Comparison of ENCODE assay signal across 24 cellular contexts in genomic region chr6:8731874-8732273, GRCh38.
DNase-seq lines count a peak whose midpoint lies in the region; ATAC-seq and TF ChIP-seq lines count a peak whose summit lies in the region.
"Had no signal": no experiment of that assay in that cellular context is flagged by ENCODE, and none has a peak within 500 bp of the region (broad histone marks: within the 10 kb centered on the region; RNA-seq: fewer than 3 reads in every experiment).

No MANE protein-coding gene starts in this region.

- ATAC-seq in GM18907 (IDR thresholded peaks at IDR 0.05; ENCODE audit: unreplicated experiment) (peak; percentile 69), GM21723 (IDR thresholded peaks at IDR 0.05; ENCODE audit: unreplicated experiment) (peak; percentile 71), right cardiac atrium (no peak)
- ATAC-seq: naive thymus-derived CD4-positive, alpha-beta T cell; stimulated activated naive CD8-positive, alpha-beta T cell treated with anti-CD3 and anti-CD28 coated beads, Interleukin-15, Interleukin-2, amounts not matched to agents 100 U/mL and 50 U/mL, for 24 hours had no signal

- no peaks in the 10 kb centered on the region for H3F3A ChIP-seq in SK-N-SH (replicated peaks; ENCODE audit: insufficient read depth)

- H3K36me3 ChIP-seq in SK-N-SH (replicated peaks in 1 of 2; ENCODE audit: control insufficient read depth in 1 of 2, insufficient read depth in 2 of 2, low read length in 1 of 2) = no peaks in the 10 kb centered on the region
- H3K36me3 ChIP-seq: SJCRH30, tibial nerve had no signal

- peak overlapping the region; percentile 68 for H3K27ac Mint-ChIP-seq in nephron progenitor cell
- H3K27ac Mint-ChIP-seq: activated CD4-positive, alpha-beta memory T cell treated with anti-CD3 and anti-CD28 coated beads, Interleukin-2, amount 10 ng/mL, durations not matched to agents 7 days and 5 days; activated naive CD4-positive, alpha-beta T cell treated with anti-CD3 and anti-CD28 coated beads for 36 hours; memory B cell; naive thymus-derived CD4-positive, alpha-beta T cell had no signal

- DNase-seq in M059J (ENCODE audit: low read depth) (peak; percentile 21), nephron progenitor cell (no peak), SK-N-SH (no peak), CD1c-positive myeloid dendritic cell (ENCODE audit: extremely low spot score) (no peak), right cardiac atrium (no peak)
- DNase-seq: activated CD4-positive, alpha-beta memory T cell treated with anti-CD3 and anti-CD28 coated beads, Interleukin-2, amount 10 ng/mL, durations not matched to agents 7 days and 5 days; activated CD4-positive, CD25-positive, alpha-beta regulatory T cell; activated naive CD4-positive, alpha-beta T cell treated with anti-CD3 and anti-CD28 coated beads for 36 hours; activated T-cell treated with anti-CD3 and anti-CD28 coated beads, Interleukin-2, amount 50 U/mL, for 1 hour; AML-193; anterior cingulate cortex; caudate nucleus; H7; kidney glomerular epithelial cell; naive thymus-derived CD4-positive, alpha-beta T cell; NCI-H1092 treated with DMSO at 0.1 percent for 48 hours; NCI-H510A treated with DMSO at 0.1 percent for 48 hours; SJCRH30; stimulated activated CD4-positive, alpha-beta T cell treated with anti-CD3 and anti-CD28 coated beads, Interleukin-2, amount 100 ng/mL, for 24 hours; stimulated activated naive CD8-positive, alpha-beta T cell treated with anti-CD3 and anti-CD28 coated beads, Interleukin-15, Interleukin-2, amounts not matched to agents 100 U/mL and 50 U/mL, for 24 hours had no signal

- H3K27ac ChIP-seq in SK-N-SH (ENCODE audit: low read depth in 2 of 2, low read length in 1 of 2) (no peak overlapping the region), right cardiac atrium (ENCODE audit: low read length) (no peak overlapping the region)
- H3K27ac ChIP-seq: SJCRH30, tibial nerve had no signal

- H3K4me3 ChIP-seq in SK-N-SH (ENCODE audit: low read depth in 2 of 2, low read length in 1 of 2) (no peak overlapping the region), right cardiac atrium (ENCODE audit: low read length) (no peak overlapping the region)
- H3K4me3 ChIP-seq: SJCRH30, tibial nerve had no signal

- no peak overlapping the region for H3K9ac ChIP-seq in SK-N-SH

- H3K9me3 Mint-ChIP-seq in nephron progenitor cell = no peaks in the 10 kb centered on the region
- H3K9me3 Mint-ChIP-seq: memory B cell had no signal

- no peaks in the 10 kb centered on the region; a peak in 1 of 4 replicates for H3K4me1 ChIP-seq in SK-N-SH (ENCODE audit: control insufficient read depth in 1 of 2, insufficient read depth in 2 of 2, low read depth in 1 of 2, low read length in 1 of 2)
- H3K4me1 ChIP-seq in right cardiac atrium (ENCODE audit: control insufficient read depth, insufficient read depth, low read length) = no peaks in the 10 kb centered on the region
- H3K4me1 ChIP-seq: SJCRH30, tibial nerve had no signal

- no peaks in the 10 kb centered on the region for H4K20me1 ChIP-seq in SK-N-SH (ENCODE audit: insufficient read depth)

- no peak for TF ChIP-seq CTCF in nephron progenitor cell (IDR thresholded peaks at IDR 0.05)
- no peak for TF ChIP-seq CTCF in SK-N-SH (IDR thresholded peaks at IDR 0.05)

- 0 out of 2 replicates have a peak, but pooled peaks cover 3% of the 10 kb centered on the region for H3K9me2 ChIP-seq in SK-N-SH

- no peak for TF ChIP-seq RAD21 in SK-N-SH (IDR thresholded peaks at IDR 0.05; ENCODE audit: low read length)

- H3K79me2 ChIP-seq in SK-N-SH (ENCODE audit: insufficient read depth) = no peaks in the 10 kb centered on the region

- H3K4me2 ChIP-seq in SK-N-SH = no peak overlapping the region

- H3K36me3 Mint-ChIP-seq in nephron progenitor cell (ENCODE audit: low read depth) = no peaks in the 10 kb centered on the region
- H3K36me3 Mint-ChIP-seq: memory B cell had no signal

- no peak overlapping the region for H3K4me3 Mint-ChIP-seq in nephron progenitor cell
- H3K4me3 Mint-ChIP-seq: activated CD4-positive, alpha-beta memory T cell treated with anti-CD3 and anti-CD28 coated beads, Interleukin-2, amount 10 ng/mL, durations not matched to agents 7 days and 5 days; activated naive CD4-positive, alpha-beta T cell treated with anti-CD3 and anti-CD28 coated beads for 36 hours; memory B cell; naive thymus-derived CD4-positive, alpha-beta T cell had no signal

- POLR2A ChIA-PET in SK-N-SH (lab: Yijun Ruan, JAX) = no interaction called here

- no peak for TF ChIP-seq EP300 in SK-N-SH (IDR thresholded peaks at IDR 0.05; ENCODE audit: borderline replicate concordance in 1 of 2, low read depth in 1 of 2, low read length in 1 of 2)

- H3K27me3 Mint-ChIP-seq in nephron progenitor cell (ENCODE audit: low read depth, poor library complexity) = peaks cover 8% of the 10 kb centered on the region
- H3K27me3 Mint-ChIP-seq: activated CD4-positive, alpha-beta memory T cell treated with anti-CD3 and anti-CD28 coated beads, Interleukin-2, amount 10 ng/mL, durations not matched to agents 7 days and 5 days had no signal

- peaks cover 20% of the 10 kb centered on the region for H3K4me1 Mint-ChIP-seq in nephron progenitor cell
- H3K4me1 Mint-ChIP-seq: activated CD4-positive, alpha-beta memory T cell treated with anti-CD3 and anti-CD28 coated beads, Interleukin-2, amount 10 ng/mL, durations not matched to agents 7 days and 5 days had no signal

- 50% methylated on average over 2 of the region's 2 CpGs for WGBS in SK-N-SH (ENCODE audit: low lambda C conversion rate)
- WGBS in right cardiac atrium = 68% methylated on average over 2 of the region's 2 CpGs

- intact Hi-C loops in right cardiac atrium (cut with DNase I) = no loop called here

- no peak overlapping the region for H2AFZ ChIP-seq in SK-N-SH (ENCODE audit: low read depth)

- H3K9me3 ChIP-seq in SK-N-SH (no peaks in the 10 kb centered on the region), right cardiac atrium (ENCODE audit: control insufficient read depth, low read length) (no peaks in the 10 kb centered on the region)
- H3K9me3 ChIP-seq: SJCRH30, tibial nerve had no signal

- CTCF ChIA-PET in SK-N-SH (lab: Yijun Ruan, JAX) = interaction anchor here (0.6 kb wide), 1 partner anchor 223 kb away, joined by 3 read pairs; no protein-coding TSS in a partner anchor

- H3K27me3 ChIP-seq in SK-N-SH (ENCODE audit: insufficient read depth) (no peaks in the 10 kb centered on the region), right cardiac atrium (ENCODE audit: control insufficient read depth, insufficient read depth) (no peaks in the 10 kb centered on the region)
- H3K27me3 ChIP-seq: SJCRH30, tibial nerve had no signal

TF ChIP-seq in SK-N-SH, 30 proteins besides CTCF, POLR2A, EP300 and RAD21:
- TF ChIP-seq FOXJ3 (CRISPR knock-in tag; IDR thresholded peaks at IDR 0.05) (no peak), FOSL2 (IDR thresholded peaks at IDR 0.05; ENCODE audit: borderline replicate concordance, low read depth) (no peak), GATA2 (CRISPR knock-in tag; IDR thresholded peaks at IDR 0.05) (no peak), MXI1 (IDR thresholded peaks at IDR 0.05; ENCODE audit: low read depth, low read length) (no peak), CHD2 (IDR thresholded peaks at IDR 0.05; ENCODE audit: low read length, partially characterized antibody) (no peak), ZBTB33 (IDR thresholded peaks at IDR 0.05; ENCODE audit: borderline replicate concordance, low read depth) (no peak), YY1 (IDR thresholded peaks at IDR 0.05; ENCODE audit: low read depth) (no peak), NFIC (IDR thresholded peaks at IDR 0.05; ENCODE audit: borderline replicate concordance) (no peak), USF1 (IDR thresholded peaks at IDR 0.05; ENCODE audit: borderline replicate concordance, low read depth) (no peak), RFX5 (IDR thresholded peaks at IDR 0.05; ENCODE audit: low read length) (no peak), EZH2phosphoT487 (IDR thresholded peaks at IDR 0.05; ENCODE audit: borderline replicate concordance, low read depth) (no peak), ELF1 (IDR thresholded peaks at IDR 0.05) (no peak)

Comparison
In these comparisons a context has a peak if more than half of its experiments do, and no peak if none do; other contexts are left out.
1. ATAC-seq: peak in GM18907 (single experiment) and GM21723 (single experiment); none in right cardiac atrium (0 of 2).